In genomic region chr19:6729573-6730152, GRCh38 we compare ENCODE assay signal across 11 cellular contexts. TPM values are rescaled to one million over a fixed set of nuclear protein-coding genes. Genes with fewer than 3 reads are reported as not detected.
DNase-seq lines count a peak whose midpoint lies in the region; ATAC-seq and TF ChIP-seq lines count a peak whose summit lies in the region.
"Had no signal": no experiment of that assay in that cellular context is flagged by ENCODE, and none has a peak within 500 bp of the region (broad histone marks: within the 10 kb centered on the region; RNA-seq: fewer than 3 reads in every experiment).

No MANE protein-coding gene starts in this region.

- no peak overlapping the region for H4K8ac ChIP-seq in IMR-90 (ENCODE audit: low read depth in 2 of 2, low read length in 2 of 2)

- no TSS peak for BruUV-seq in IMR-90 (replicated peaks; lab: Mats Ljungman, UMichigan)

- ATAC-seq in IMR-90 (ENCODE audit: low read depth): no peak
- peak; percentile 41 for ATAC-seq in left lobe of liver
- no peak for ATAC-seq in GM19328 (IDR thresholded peaks at IDR 0.05; ENCODE audit: unreplicated experiment)

- WGBS in IMR-90 (ENCODE audit: extremely low coverage in 2 of 2, insufficient read length in 1 of 2), 2 experiments: 91% methylated on average over 8 of the region's 23 CpGs; no CpG with 5 or more reads in 1 of the 2 experiments

- H2AK9ac ChIP-seq in IMR-90 (replicated peaks; ENCODE audit: low read depth, low read length, poor library complexity): no peak overlapping the region

- no peak overlapping the region for H3K23ac ChIP-seq in IMR-90 (ENCODE audit: low read depth, low read length)

- H3K9me1 ChIP-seq in IMR-90 (ENCODE audit: insufficient read depth, low read length): no peaks in the 10 kb centered on the region; the same call in 1 of the 2 replicates

- CTCF ChIA-PET in IMR-90 (lab: Yijun Ruan, JAX): no interaction called here

- H3K56ac ChIP-seq in IMR-90 (ENCODE audit: extremely low read depth, insufficient read depth, low read length): no peak overlapping the region

- H3K14ac ChIP-seq in IMR-90 (replicated peaks; ENCODE audit: low read depth, low read length): no peak overlapping the region

- H2BK120ac ChIP-seq in IMR-90 (ENCODE audit: low read depth, low read length): no peak overlapping the region

- H2BK5ac ChIP-seq in IMR-90 (ENCODE audit: low read depth, low read length, poor library complexity, severe bottlenecking): no peak overlapping the region

- H2AFZ ChIP-seq in IMR-90 (replicated peaks; ENCODE audit: low read length, poor library complexity): peak overlapping the region; percentile 29

- TF ChIP-seq RAD21 in IMR-90 (IDR thresholded peaks at IDR 0.05; ENCODE audit: low read length): no peak

- H3K4me2 ChIP-seq in IMR-90 (ENCODE audit: low read depth, low read length): no peak overlapping the region

- H3K4me3 ChIP-seq in IMR-90 (ENCODE audit: insufficient read depth, low read depth, low read length): no peak overlapping the region
- H3K4me3 ChIP-seq in rectal smooth muscle tissue (ENCODE audit: low read length): peak overlapping the region; percentile 48
- H3K4me3 ChIP-seq: SJCRH30, vagina had no signal

- H3K9me3 ChIP-seq in IMR-90 (ENCODE audit: control insufficient read depth, insufficient read depth, low read length): no peaks in the 10 kb centered on the region
- H3K9me3 ChIP-seq: SJCRH30, vagina had no signal

- DNase-seq in IMR-90: no peak
- DNase-seq in left lobe of liver (ENCODE audit: low spot score): peak; percentile 75
- no peak for DNase-seq in NCI-H524 (lab: John Stamatoyannopoulos, UW)
- DNase-seq in GF-D8 (lab: John Stamatoyannopoulos, UW): no peak
- DNase-seq: activated T-cell treated with anti-CD3 and anti-CD28 coated beads, Interleukin-2, amount 50 U/mL, for 1 hour; NCI-H1694; NCI-H446 treated with DMSO at 0.1 percent for 48 hours had no signal

- H2BK20ac ChIP-seq in IMR-90 (ENCODE audit: low read depth, low read length): no peak overlapping the region

- H3K9ac ChIP-seq in IMR-90 (ENCODE audit: low read depth, low read length): no peak overlapping the region
- H3K9ac ChIP-seq in rectal smooth muscle tissue (ENCODE audit: low read length): no peak overlapping the region

- POLR2A ChIA-PET in IMR-90 (lab: Charles Lee; ENCODE audit: unreplicated experiment): no interaction called here

- H3K27ac ChIP-seq in IMR-90 (ENCODE audit: insufficient read depth, low read length) (no peak overlapping the region), rectal smooth muscle tissue (ENCODE audit: low read depth, low read length) (peak overlapping the region; percentile 30)
- H3K27ac ChIP-seq: SJCRH30, vagina had no signal

- H4K5ac ChIP-seq in IMR-90 (ENCODE audit: low read depth, low read length): no peak overlapping the region

- dilution Hi-C loops in IMR-90 (cut with HindIII; ENCODE audit: low sequenced_read_pairs, unreplicated experiment): no loop called here

- TF ChIP-seq CTCF in IMR-90 (conservative IDR thresholded peaks at IDR 0.05; ENCODE audit: low read depth, low read length): no peak

- no peak overlapping the region for H3K18ac ChIP-seq in IMR-90 (ENCODE audit: low read depth, low read length)

- H3K4me1 ChIP-seq in IMR-90 (ENCODE audit: control insufficient read depth, insufficient read depth, low read length) (no peaks in the 10 kb centered on the region), rectal smooth muscle tissue (ENCODE audit: control insufficient read depth, insufficient read depth, low read length) (no peaks in the 10 kb centered on the region)
- H3K4me1 ChIP-seq: SJCRH30, vagina had no signal

- no peak overlapping the region for H2BK15ac ChIP-seq in IMR-90 (ENCODE audit: low read depth, low read length)

- intact Hi-C loops in IMR-90 (cut with micrococcal nuclease): loop anchor here (10.0 kb wide), 1 partner anchor 335 kb away; the partner anchor contains the start of gene ZNF557

- H3K4ac ChIP-seq in IMR-90 (ENCODE audit: low read depth, low read length): no peak overlapping the region

- no peak for TF ChIP-seq POLR2A in IMR-90 (IDR thresholded peaks at IDR 0.05; ENCODE audit: low read depth, low read length)

- no peak overlapping the region for H4K91ac ChIP-seq in IMR-90 (ENCODE audit: insufficient read depth, low read depth, low read length)

- peaks cover 0 to 4% of the 10 kb centered on the region in 2 experiments; a peak in 1 of 4 replicates for H3K79me1 ChIP-seq in IMR-90 (ENCODE audit: low read depth in 1 of 2, low read length in 2 of 2)

- H2AK5ac ChIP-seq in IMR-90 (ENCODE audit: low read depth, low read length): no peak overlapping the region

- no peaks in the 10 kb centered on the region for H4K20me1 ChIP-seq in IMR-90 (ENCODE audit: insufficient read depth, low read length)

- H3K36me3 ChIP-seq in IMR-90 (ENCODE audit: control insufficient read depth, insufficient read depth, low read length) (peaks cover 11% of the 10 kb centered on the region; the same call in 1 of the 2 replicates), rectal smooth muscle tissue (ENCODE audit: control insufficient read depth, insufficient read depth, low read length) (peaks cover 4% of the 10 kb centered on the region)
- H3K36me3 ChIP-seq: SJCRH30 had no signal

- in situ Hi-C loops in IMR-90 (cut with MboI; ENCODE audit: low sequenced_read_pairs): loop anchor here (10.0 kb wide), 2 partner anchors 135 to 215 kb away; no protein-coding TSS in a partner anchor

- H3K27me3 ChIP-seq in IMR-90 (ENCODE audit: control insufficient read depth, insufficient read depth, low read length) (no peaks in the 10 kb centered on the region), rectal smooth muscle tissue (ENCODE audit: control insufficient read depth, insufficient read depth, low read length) (no peaks in the 10 kb centered on the region)
- H3K27me3 ChIP-seq: SJCRH30, vagina had no signal

TF ChIP-seq in IMR-90, 13 proteins besides CTCF, POLR2A, EP300 and RAD21:
- TF ChIP-seq SMC3 (IDR thresholded peaks at IDR 0.05; ENCODE audit: low read depth, low read length) (no peak), MAZ (IDR thresholded peaks at IDR 0.05; ENCODE audit: borderline replicate concordance, low read depth, low read length) (no peak), FOS (IDR thresholded peaks at IDR 0.05; ENCODE audit: low read depth, low read length) (no peak)

RNA-seq across cellular contexts. Expression of gene GPR108, which starts 7.7 kb away (rescaled TPM):
- total RNA-seq in IMR-90 (2012; rRNA removed): 17.5 and 28.0 TPM in 2 replicates
- 38.9 and 44.2 TPM in 2 replicates for polyA plus RNA-seq in IMR-90 (2012; rRNA removed)
- 31.9 and 52.0 TPM in 2 replicates for polyA plus RNA-seq in IMR-90 (2012; cell fraction: cytosol; rRNA removed)
- 107 and 192 TPM in 2 replicates for polyA plus RNA-seq in IMR-90 (2012; cell fraction: nucleus; rRNA removed; ENCODE audit: low replicate concordance)
- 28.8 TPM for total RNA-seq in left lobe of liver

RNA-seq across cellular contexts. Expression of gene C3, which starts 9.2 kb away (rescaled TPM):
- total RNA-seq in IMR-90 (2012; rRNA removed) (0.28 TPM in 1 of 2 replicates, not detected in the other), left lobe of liver (11,297 TPM)
- 0.36 and 0.53 TPM in 2 replicates for polyA plus RNA-seq in IMR-90 (2012; rRNA removed)
- polyA plus RNA-seq in IMR-90 (2012; cell fraction: cytosol; rRNA removed): 0.08 and 0.47 TPM in 2 replicates
- 0.40 and 0.99 TPM in 2 replicates for polyA plus RNA-seq in IMR-90 (2012; cell fraction: nucleus; rRNA removed; ENCODE audit: low replicate concordance)
- total RNA-seq: SJCRH30 had no signal

RNA-seq across cellular contexts. Expression of gene TRIP10, which starts 9.8 kb away (rescaled TPM):
- total RNA-seq in IMR-90 (2012; rRNA removed) (32.8 and 39.1 TPM in 2 replicates), left lobe of liver (9.0 TPM)
- 47.0 and 50.7 TPM in 2 replicates for polyA plus RNA-seq in IMR-90 (2012; rRNA removed)
- 36.1 and 37.6 TPM in 2 replicates for polyA plus RNA-seq in IMR-90 (2012; cell fraction: cytosol; rRNA removed)
- 167 and 251 TPM in 2 replicates for polyA plus RNA-seq in IMR-90 (2012; cell fraction: nucleus; rRNA removed; ENCODE audit: low replicate concordance)

RNA-seq across cellular contexts. Expression of gene SH2D3A, which starts 37.6 kb away (rescaled TPM):
- total RNA-seq in IMR-90 (2012; rRNA removed) (under 0.01 TPM in 1 of 2 replicates, not detected in the other), left lobe of liver (1.1 TPM)
- polyA plus RNA-seq in IMR-90 (2012; rRNA removed): 0.09 TPM in 2 replicates
- 0.03 TPM in 1 of 2 replicates, not detected in the other for polyA plus RNA-seq in IMR-90 (2012; cell fraction: cytosol; rRNA removed)
- polyA plus RNA-seq in IMR-90 (2012; cell fraction: nucleus; rRNA removed; ENCODE audit: low replicate concordance): 0.15 and 0.17 TPM in 2 replicates
- total RNA-seq: SJCRH30 had no signal

RNA-seq across cellular contexts. Expression of gene VAV1, which starts 42.8 kb away (rescaled TPM):
- total RNA-seq in IMR-90 (2012; rRNA removed) (not detected in 2 replicates), left lobe of liver (3.1 TPM)
- not detected in 2 replicates for polyA plus RNA-seq in IMR-90 (2012; rRNA removed)
- not detected in 2 replicates for polyA plus RNA-seq in IMR-90 (2012; cell fraction: cytosol; rRNA removed)
- polyA plus RNA-seq in IMR-90 (2012; cell fraction: nucleus; rRNA removed; ENCODE audit: low replicate concordance): not detected in 2 replicates
- total RNA-seq: SJCRH30 had no signal

Comparison
In these comparisons a context has a peak if more than half of its experiments do, and no peak if none do; other contexts are left out.
1. RNA of gene C3, which starts 9.2 kb away (total RNA-seq): 11,297 TPM in left lobe of liver (single experiment); 0.28 TPM in IMR-90; every median in the first group is over 1,000 times any median in the second.